Comparison of ENCODE assay signal across 10 cellular contexts in genomic region chr16:70691223-70692129, GRCh38. TPM values are rescaled to one million over a fixed set of nuclear protein-coding genes. Genes with fewer than 3 reads are reported as not detected.
DNase-seq lines count a peak whose midpoint lies in the region; ATAC-seq and TF ChIP-seq lines count a peak whose summit lies in the region.
"Had no signal": no experiment of that assay in that cellular context is flagged by ENCODE, and none has a peak within 500 bp of the region (broad histone marks: within the 10 kb centered on the region; RNA-seq: fewer than 3 reads in every experiment).

No MANE protein-coding gene starts in this region.

- H3K4me3 Mint-ChIP-seq in endothelial cell (ENCODE audit: unreplicated experiment) = no peak overlapping the region

- intact Hi-C loops in lower leg skin (cut with DNase I; ENCODE audit: low total_unique reads) = no loop called here

- WGBS in lower leg skin, 2 donors = 57 to 62% methylated on average over 20 to 26 of the region's 26 CpGs

- TF ChIP-seq POLR2A in lower leg skin (IDR thresholded peaks at IDR 0.05) = no peak

- H3K27me3 Mint-ChIP-seq in endothelial cell (ENCODE audit: unreplicated experiment) = peaks cover 26% of the 10 kb centered on the region

- H3K4me3 ChIP-seq in lower leg skin (ENCODE audit: low read depth, poor library complexity, severe bottlenecking) = no peak overlapping the region

- no peak for TF ChIP-seq CTCF in lower leg skin (IDR thresholded peaks at IDR 0.05)
- no peak for TF ChIP-seq CTCF in endothelial cell (IDR thresholded peaks at IDR 0.05; ENCODE audit: unreplicated experiment)

- peak overlapping the region; percentile 68 for H3K27ac ChIP-seq in substantia nigra (ENCODE audit: low read depth, low read length, poor library complexity, severe bottlenecking)

- peak; percentile 98 for DNase-seq in LHCN-M2 (ENCODE audit: low read depth)
- DNase-seq in cerebellar nuclear complex (lab: John Stamatoyannopoulos, UW) = peak; percentile 93 to 94
- peak; percentile 81 to 95 for DNase-seq in lower leg skin (ENCODE audit: low spot score in 2 of 2)
- DNase-seq in substantia nigra (lab: John Stamatoyannopoulos, UW) = peak in 42 of 49 donors; percentile 23 to 93 (median 66)
- DNase-seq in stimulated activated naive CD8-positive, alpha-beta T cell treated with anti-CD3 and anti-CD28 coated beads, Interleukin-15, Interleukin-2, amounts not matched to agents 100 U/mL and 50 U/mL, for 24 hours = no peak
- no peak for DNase-seq in endothelial cell (ENCODE audit: low spot score)
- DNase-seq: cortex of kidney had no signal

- peaks cover 41% of the 10 kb centered on the region for H3K4me1 Mint-ChIP-seq in endothelial cell (ENCODE audit: unreplicated experiment)

- no peak overlapping the region for H3K27ac Mint-ChIP-seq in endothelial cell (ENCODE audit: unreplicated experiment)

- H3K9me3 Mint-ChIP-seq in endothelial cell (ENCODE audit: unreplicated experiment) = no peaks in the 10 kb centered on the region

- peaks cover 3% of the 10 kb centered on the region for H3K36me3 Mint-ChIP-seq in endothelial cell (ENCODE audit: low read depth, unreplicated experiment)

- ATAC-seq in stimulated activated naive CD8-positive, alpha-beta T cell treated with anti-CD3 and anti-CD28 coated beads, Interleukin-15, Interleukin-2, amounts not matched to agents 100 U/mL and 50 U/mL, for 24 hours = no peak
- ATAC-seq in HG03139 (IDR thresholded peaks at IDR 0.05; ENCODE audit: unreplicated experiment) (no peak), HG03196 (IDR thresholded peaks at IDR 0.05; ENCODE audit: unreplicated experiment) (no peak)

RNA-seq across cellular contexts. Expression of gene MTSS2, which starts 5.6 kb away (rescaled TPM):
- total RNA-seq in LHCN-M2 (2014; rRNA removed) (84.4 and 129 TPM in 2 replicates), lower leg skin (10 to 100 TPM; 18.4 to 55.5 (median 25.2) TPM), endothelial cell (ENCODE audit: unreplicated experiment) (82.6 TPM)
- polyA plus RNA-seq in LHCN-M2 (2012) = 254 TPM

RNA-seq across cellular contexts. Expression of gene IL34, which starts 45.1 kb away (rescaled TPM):
- 0.13 and 4.1 TPM in 2 replicates for total RNA-seq in LHCN-M2 (2014; rRNA removed)
- polyA plus RNA-seq in LHCN-M2 (2012) = 2.0 TPM
- total RNA-seq in lower leg skin = 100 to 1,000 TPM in 3 of 4 donors, 10 to 100 TPM in 1; 96.9 to 158 (median 129) TPM
- total RNA-seq in endothelial cell (ENCODE audit: unreplicated experiment) = 1.6 TPM
- total RNA-seq: OCI-LY7 had no signal

Comparison
In these comparisons a context has a peak if more than half of its experiments do, and no peak if none do; other contexts are left out.
1. DNase-seq: peak in LHCN-M2 (single experiment), cerebellar nuclear complex (2 of 2), lower leg skin (2 of 2) and substantia nigra (42 of 49); none in stimulated activated naive CD8-positive, alpha-beta T cell treated with anti-CD3 and anti-CD28 coated beads, Interleukin-15, Interleukin-2, amounts not matched to agents 100 U/mL and 50 U/mL, for 24 hours (single experiment) and endothelial cell (single experiment).
2. RNA of gene IL34, which starts 45.1 kb away (total RNA-seq): 96.9 to 158 TPM in lower leg skin; 0.13 to 4.1 TPM in LHCN-M2 and 1.6 TPM in endothelial cell (single experiment); every median in the first group is over 10 times any median in the second.